Comparison of ENCODE assay signal across 12 cellular contexts in the genomic region with DNA sequence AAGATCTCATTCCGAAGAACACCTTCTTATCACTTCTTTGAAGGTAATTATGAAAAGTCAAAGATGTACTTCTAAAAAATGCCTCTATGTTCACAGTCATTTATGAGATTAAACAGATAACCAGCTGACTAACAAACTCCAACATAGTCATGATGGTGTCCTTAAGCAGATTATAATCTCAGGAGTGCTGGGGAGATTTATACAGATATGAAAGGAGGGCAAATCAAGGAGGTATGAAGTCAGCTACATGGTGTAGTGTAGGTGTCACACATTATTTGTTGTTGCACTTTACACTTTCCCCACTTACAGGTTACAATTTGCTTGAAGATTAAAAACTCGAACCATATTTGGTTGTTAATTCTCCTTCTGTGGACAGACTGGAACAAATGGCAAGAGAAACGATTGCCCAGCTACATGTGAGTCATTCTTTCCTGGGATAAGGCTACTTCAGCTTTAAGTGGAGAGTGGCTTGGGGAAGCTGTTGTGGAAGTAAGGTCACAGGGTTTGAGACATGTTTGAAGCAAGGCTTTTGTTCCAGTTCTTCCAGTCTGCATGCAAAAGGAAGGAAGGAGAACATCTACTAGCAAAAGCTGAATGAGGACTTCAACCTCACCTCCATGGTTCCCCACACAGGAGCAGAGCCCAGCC.
A peak's percentile ranks its signal among the peaks of the same experiment; 100 is the strongest.
DNase-seq lines count a peak whose midpoint lies in the region; ATAC-seq, FAIRE-seq and TF ChIP-seq lines count a peak whose summit lies in the region.
"Had no signal": no experiment of that assay in that cellular context is flagged by ENCODE, and none has a peak within 500 bp of the region (broad histone marks: within the 10 kb centered on the region; RNA-seq: fewer than 3 reads in every experiment).

No MANE protein-coding gene starts in this region.

- DNase-seq in COLO829 (ENCODE audit: low spot score) (peak; percentile 35), RPMI7951 (ENCODE audit: low read depth) (peak; percentile 9), fibroblast of the aortic adventitia (ENCODE audit: low read depth) (peak; percentile 36), GM12891 (ENCODE audit: insufficient read length, low spot score) (no peak)
- no peak for DNase-seq in activated CD4-positive, alpha-beta T cell treated with anti-CD3 and anti-CD28 coated beads for 1 hour
- DNase-seq: activated CD8-positive, alpha-beta memory T cell treated with anti-CD3 and anti-CD28 coated beads for 24 hours; stimulated activated naive CD4-positive, alpha-beta T cell treated with Interleukin-2 at 50 U/mL for 16 hours had no signal

- peaks cover 14% of the 10 kb centered on the region for H3K4me1 Mint-ChIP-seq in nephron

- TF ChIP-seq CTCF in fibroblast of the aortic adventitia (IDR thresholded peaks at IDR 0.05; ENCODE audit: insufficient read depth, low read length) (no peak), nephron (IDR thresholded peaks at IDR 0.05; ENCODE audit: unreplicated experiment in 3 of 3) (no peak)

- peak overlapping the region; percentile 7 to 86 (median 30) for H3K27ac Mint-ChIP-seq in nephron

- no peak for FAIRE-seq in GM12891 (lab: Jason Lieb, UNC)

- no peak for TF ChIP-seq POLR2A in GM12891 (IDR thresholded peaks at IDR 0.05; ENCODE audit: low read depth, low read length)

- H3K36me3 Mint-ChIP-seq in nephron (ENCODE audit: low read depth): no peaks in the 10 kb centered on the region
- H3K36me3 Mint-ChIP-seq: brain had no signal

- H3K9me3 Mint-ChIP-seq in nephron: no peaks in the 10 kb centered on the region

- no peak for ATAC-seq in HG03460 (IDR thresholded peaks at IDR 0.05; ENCODE audit: unreplicated experiment)
- no peak for ATAC-seq in GM21381 (IDR thresholded peaks at IDR 0.05; ENCODE audit: unreplicated experiment)

- no peaks in the 10 kb centered on the region for H3K27me3 Mint-ChIP-seq in nephron (ENCODE audit: low read depth)

- no peak overlapping the region for H3K4me3 ChIP-seq in fibroblast of the aortic adventitia (ENCODE audit: low read depth, low read length)
- H3K4me3 ChIP-seq: BLaER1 had no signal

- no peak overlapping the region for H3K4me3 Mint-ChIP-seq in nephron
- H3K4me3 Mint-ChIP-seq: brain had no signal

TF ChIP-seq in GM12891, 5 proteins besides CTCF, POLR2A, EP300 and RAD21:
- TF ChIP-seq TAF1 (IDR thresholded peaks at IDR 0.05; ENCODE audit: low read depth, low read length) (no peak), POU2F2 (IDR thresholded peaks at IDR 0.05; ENCODE audit: low read depth, low read length) (no peak), PAX5 (IDR thresholded peaks at IDR 0.05; ENCODE audit: insufficient read depth, low read length, severe bottlenecking) (no peak), POLR2AphosphoS5 (IDR thresholded peaks at IDR 0.05; ENCODE audit: low read depth, low read length) (no peak)

Comparison
In these comparisons a context has a peak if more than half of its experiments do, and no peak if none do; other contexts are left out.
1. DNase-seq: peak in COLO829 (single experiment), RPMI7951 (single experiment) and fibroblast of the aortic adventitia (single experiment); none in activated CD4-positive, alpha-beta T cell treated with anti-CD3 and anti-CD28 coated beads for 1 hour (single experiment) and GM12891 (single experiment).